1 cellular context compared by ENCODE assay signal in the genomic region with DNA sequence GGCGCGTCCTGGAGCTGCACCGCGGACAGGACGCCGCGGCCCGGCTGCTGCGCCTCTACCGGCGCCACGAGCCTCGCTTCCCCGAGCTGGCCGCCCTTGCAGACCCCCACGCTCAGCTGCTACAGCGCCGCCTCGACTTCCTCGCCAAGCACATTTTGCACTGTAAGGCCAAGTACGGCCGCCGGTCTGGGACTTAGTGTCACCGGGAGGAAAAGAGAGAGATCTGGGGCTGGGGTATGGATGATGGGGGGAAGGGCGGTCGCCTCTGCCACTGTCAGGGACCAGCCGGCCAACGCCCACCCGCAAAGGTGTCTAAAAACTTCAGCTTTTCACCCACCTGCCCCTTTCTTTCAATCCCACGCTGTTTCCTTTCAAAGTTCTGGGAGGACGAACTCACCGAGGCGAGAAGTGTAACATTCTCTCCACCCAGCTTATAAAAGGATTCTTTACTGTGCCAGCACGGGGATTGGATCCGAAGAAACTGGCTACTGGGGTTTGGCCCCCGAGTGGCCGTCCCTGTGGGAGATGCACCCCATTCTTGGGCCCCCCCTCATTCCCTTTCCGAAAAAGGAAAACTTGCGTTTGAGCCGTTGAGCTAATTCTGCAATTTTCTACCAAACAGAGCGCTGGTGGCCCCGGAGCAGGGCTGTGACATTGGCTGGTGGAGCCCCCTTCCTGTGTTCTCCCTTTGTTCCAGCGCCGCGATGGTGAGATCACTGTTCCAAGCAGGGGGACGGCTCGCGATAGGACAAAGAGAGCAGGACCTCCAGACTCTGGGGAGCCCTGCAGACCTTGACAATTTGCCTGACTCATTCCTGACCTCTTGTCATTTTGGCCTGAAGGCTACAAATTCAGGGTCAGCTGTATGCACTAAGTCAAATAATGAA.
TF ChIP-seq lines count a peak whose summit lies in the region.

No MANE protein-coding gene starts in this region.

TF ChIP-seq in HCT116, 20 proteins besides CTCF, POLR2A, EP300 and RAD21 (continued from another document):
- TF ChIP-seq, protein P1, sequence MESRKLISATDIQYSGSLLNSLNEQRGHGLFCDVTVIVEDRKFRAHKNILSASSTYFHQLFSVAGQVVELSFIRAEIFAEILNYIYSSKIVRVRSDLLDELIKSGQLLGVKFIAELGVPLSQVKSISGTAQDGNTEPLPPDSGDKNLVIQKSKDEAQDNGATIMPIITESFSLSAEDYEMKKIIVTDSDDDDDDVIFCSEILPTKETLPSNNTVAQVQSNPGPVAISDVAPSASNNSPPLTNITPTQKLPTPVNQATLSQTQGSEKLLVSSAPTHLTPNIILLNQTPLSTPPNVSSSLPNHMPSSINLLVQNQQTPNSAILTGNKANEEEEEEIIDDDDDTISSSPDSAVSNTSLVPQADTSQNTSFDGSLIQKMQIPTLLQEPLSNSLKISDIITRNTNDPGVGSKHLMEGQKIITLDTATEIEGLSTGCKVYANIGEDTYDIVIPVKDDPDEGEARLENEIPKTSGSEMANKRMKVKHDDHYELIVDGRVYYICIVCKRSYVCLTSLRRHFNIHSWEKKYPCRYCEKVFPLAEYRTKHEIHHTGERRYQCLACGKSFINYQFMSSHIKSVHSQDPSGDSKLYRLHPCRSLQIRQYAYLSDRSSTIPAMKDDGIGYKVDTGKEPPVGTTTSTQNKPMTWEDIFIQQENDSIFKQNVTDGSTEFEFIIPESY (IDR thresholded peaks at IDR 0.05; ENCODE audit: extremely low read depth, insufficient replicate concordance, low read length): no peak
- no peak for TF ChIP-seq EGR1 (IDR thresholded peaks at IDR 0.05; ENCODE audit: low read depth)
TF ChIP-seq in HCT116: peak in this region for 0.
